In genomic region chr21:29639366-29640232, GRCh38 we compare ENCODE assay signal across 14 cellular contexts.
A peak's percentile ranks its signal among the peaks of the same experiment; 100 is the strongest.
DNase-seq lines count a peak whose midpoint lies in the region; ATAC-seq and TF ChIP-seq lines count a peak whose summit lies in the region.
"Had no signal": no experiment of that assay in that cellular context is flagged by ENCODE, and none has a peak within 500 bp of the region (broad histone marks: within the 10 kb centered on the region; RNA-seq: fewer than 3 reads in every experiment).

No MANE protein-coding gene starts in this region.

- TF ChIP-seq POLR2A in erythroblast (IDR thresholded peaks at IDR 0.05; ENCODE audit: low read length) = no peak

- DNase-seq in erythroblast (lab: John Stamatoyannopoulos, UW) (peak; percentile 32 to 48), mesenteric fat pad (ENCODE audit: low spot score) (no peak), NCI-H69 (lab: John Stamatoyannopoulos, UW) (no peak), HPDE6-E6E7 (ENCODE audit: extremely low spot score) (no peak)
- DNase-seq in stimulated activated naive CD4-positive, alpha-beta T cell (lab: John Stamatoyannopoulos, UW) = no peak
- DNase-seq: activated CD4-positive, alpha-beta T cell treated with anti-CD3 and anti-CD28 coated beads, Interleukin-2, amount 10 ng/mL, durations not matched to agents 7 days and 5 days; activated effector memory CD4-positive, alpha-beta T cell treated with anti-CD3 and anti-CD28 coated beads, Interleukin-2, amount 50 U/mL, for 16 hours; NCI-H1105 treated with DMSO at 0.1 percent for 48 hours; psoas muscle; stomach; SW 1271 had no signal

- ATAC-seq in GM18861 (IDR thresholded peaks at IDR 0.05; ENCODE audit: unreplicated experiment) (peak; percentile 15), GM21619 (IDR thresholded peaks at IDR 0.05; ENCODE audit: unreplicated experiment) (peak; percentile 20), HG03280 (IDR thresholded peaks at IDR 0.05; ENCODE audit: unreplicated experiment) (peak; percentile 14)
- ATAC-seq: psoas muscle had no signal

Comparison
In these comparisons a context has a peak if more than half of its experiments do, and no peak if none do; other contexts are left out.
1. DNase-seq: peak in erythroblast (2 of 2); none in mesenteric fat pad (single experiment), stimulated activated naive CD4-positive, alpha-beta T cell (0 of 6), NCI-H69 (single experiment) and HPDE6-E6E7 (single experiment).
2. Peak in every context shown above with its lines, with median percentiles within 50 percentile points of each other: ATAC-seq.